In the genomic region with DNA sequence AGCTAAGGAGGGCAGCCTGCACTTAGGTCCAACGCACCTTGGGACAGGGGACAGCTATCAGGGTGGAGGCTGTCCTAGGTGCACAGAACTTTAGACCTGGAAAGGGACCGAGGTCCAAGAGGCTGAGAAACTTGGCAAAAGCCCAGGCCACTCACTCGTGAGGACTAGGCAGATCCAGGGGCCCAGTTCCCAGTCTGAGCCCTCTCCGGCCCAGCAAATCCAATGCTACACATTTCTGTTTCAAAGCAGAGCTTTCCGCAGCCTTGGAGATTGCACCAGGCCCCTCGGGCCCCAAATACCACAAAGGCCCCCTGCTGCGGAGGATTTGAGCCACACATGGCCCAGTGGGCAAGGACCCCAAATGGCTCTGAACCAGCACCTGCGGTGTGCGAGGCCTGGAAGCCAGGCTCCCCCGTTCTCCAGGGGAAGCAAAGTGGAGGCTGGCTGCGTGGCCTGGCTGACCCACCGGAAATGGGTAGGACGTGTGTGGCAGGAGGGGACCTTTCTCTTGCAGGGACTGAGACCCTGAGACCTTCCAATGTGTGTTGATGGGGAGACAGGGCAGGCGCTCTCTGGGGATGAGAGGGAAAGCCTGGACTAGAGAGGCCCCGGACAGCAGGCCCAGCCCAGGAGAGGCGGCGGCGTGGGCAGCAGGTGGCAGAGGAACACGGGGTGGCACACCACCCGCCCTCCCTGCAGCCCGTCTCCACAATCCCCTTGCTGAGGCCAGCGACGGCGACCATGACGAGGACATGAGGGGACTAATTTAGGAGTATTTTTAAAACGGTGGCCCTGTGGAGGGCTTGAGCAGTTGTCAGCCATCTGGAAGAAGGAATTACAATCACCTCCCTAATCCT, we compare ENCODE assay signal across 14 cellular contexts.
A peak's percentile ranks its signal among the peaks of the same experiment; 100 is the strongest.
DNase-seq lines count a peak whose midpoint lies in the region; ATAC-seq and TF ChIP-seq lines count a peak whose summit lies in the region.
"Had no signal": no experiment of that assay in that cellular context is flagged by ENCODE, and none has a peak within 500 bp of the region (broad histone marks: within the 10 kb centered on the region; RNA-seq: fewer than 3 reads in every experiment).

No MANE protein-coding gene starts in this region.

- in situ Hi-C loops in GM23248 (cut with MboI): no loop called here

- no peaks in the 10 kb centered on the region for H3K9me2 ChIP-seq in GM23248 (ENCODE audit: insufficient read depth)

- no peak for TF ChIP-seq CTCF in body of pancreas (IDR thresholded peaks at IDR 0.05)

- TF ChIP-seq POLR2A in body of pancreas (IDR thresholded peaks at IDR 0.05): no peak

- intact Hi-C loops in body of pancreas (cut with DNase I): no loop called here

- H3K27me3 ChIP-seq in GM23248 (replicated peaks; ENCODE audit: insufficient read depth): no peaks in the 10 kb centered on the region
- no peaks in the 10 kb centered on the region for H3K27me3 ChIP-seq in body of pancreas

- WGBS in GM23248 (ENCODE audit: low coverage in 1 of 2, low lambda C conversion rate in 2 of 2, missing lambda C conversion rate in 2 of 2), 2 experiments: 79 to 80% methylated on average over 26 of the region's 26 CpGs
- WGBS in body of pancreas, 2 donors: 79 to 80% methylated on average over 20 to 24 of the region's 26 CpGs

- no peaks in the 10 kb centered on the region for H3K4me1 ChIP-seq in GM23248 (ENCODE audit: insufficient read depth)
- peaks cover 82% of the 10 kb centered on the region for H3K4me1 ChIP-seq in body of pancreas

- H4K20me1 ChIP-seq in GM23248 (ENCODE audit: insufficient read depth): no peaks in the 10 kb centered on the region

- no peak overlapping the region for H3K4me2 ChIP-seq in GM23248 (ENCODE audit: unreplicated experiment)

- no peak for ATAC-seq in body of pancreas
- ATAC-seq in GM18520 (IDR thresholded peaks at IDR 0.05; ENCODE audit: unreplicated experiment): no peak
- no peak for ATAC-seq in HG03025 (IDR thresholded peaks at IDR 0.05; ENCODE audit: low FRiP score, unreplicated experiment)
- no peak for ATAC-seq in GM21786 (IDR thresholded peaks at IDR 0.05; ENCODE audit: unreplicated experiment)
- ATAC-seq: stimulated activated naive B cell treated with anti-CD40 and anti-IgM and Interleukin-4, amounts not matched to agents 10 μg/mL and 1 μg/mL and 100 μg/mL, for 72 hours; T-helper 17 cell had no signal

- H3K9ac ChIP-seq in GM23248: no peak overlapping the region

- H3K36me3 ChIP-seq in GM23248 (ENCODE audit: low read depth) (no peaks in the 10 kb centered on the region), body of pancreas (replicated peaks in 1 of 2; ENCODE audit: insufficient read depth in 1 of 2, low read depth in 2 of 2) (no peaks in the 10 kb centered on the region)

- DNase-seq in GM23248: peak; percentile 16
- peak in 3 of 4 donors; percentile 50 to 73 (median 65) for DNase-seq in body of pancreas
- peak; percentile 48 for DNase-seq in kidney tubule cell (ENCODE audit: low spot score)
- DNase-seq in retina: peak; percentile 70
- DNase-seq in NOMO-1 (lab: John Stamatoyannopoulos, UW; ENCODE audit: unreplicated experiment in 2 of 2): no peak
- DNase-seq: activated CD4-positive, alpha-beta T cell treated with anti-CD3 and anti-CD28 coated beads, Interleukin-2, amount 50 U/mL, for 1 hour; activated gamma-delta T cell treated with Interleukin-2 at 50 U/mL for 16 hours; GF-D8; stimulated activated CD4-positive, alpha-beta T cell treated with anti-CD3 and anti-CD28 coated beads, Interleukin-1b, Interleukin-23, amount 100 ng/mL, for 48 hours; stimulated activated naive B cell treated with anti-CD40 and anti-IgM and Interleukin-4, amounts not matched to agents 10 μg/mL and 1 μg/mL and 100 μg/mL, for 72 hours; T-helper 17 cell had no signal

- H2AFZ ChIP-seq in GM23248: no peak overlapping the region

- H3K27ac ChIP-seq in GM23248 (no peak overlapping the region), body of pancreas (no peak overlapping the region)

- H3F3A ChIP-seq in GM23248 (ENCODE audit: insufficient read depth): no peaks in the 10 kb centered on the region

- H3K9me3 ChIP-seq in GM23248 (ENCODE audit: low read depth) (no peaks in the 10 kb centered on the region), body of pancreas (no peaks in the 10 kb centered on the region)

- no peaks in the 10 kb centered on the region for H3K79me2 ChIP-seq in GM23248 (ENCODE audit: insufficient read depth)

- H3K4me3 ChIP-seq in GM23248 (no peak overlapping the region), body of pancreas (no peak overlapping the region)

Comparison
In these comparisons a context has a peak if more than half of its experiments do, and no peak if none do; other contexts are left out.
1. DNase-seq: peak in GM23248 (single experiment), body of pancreas (3 of 4), kidney tubule cell (single experiment) and retina (single experiment); none in NOMO-1 (0 of 2).